8 cellular contexts compared by ENCODE assay signal in the genomic region with DNA sequence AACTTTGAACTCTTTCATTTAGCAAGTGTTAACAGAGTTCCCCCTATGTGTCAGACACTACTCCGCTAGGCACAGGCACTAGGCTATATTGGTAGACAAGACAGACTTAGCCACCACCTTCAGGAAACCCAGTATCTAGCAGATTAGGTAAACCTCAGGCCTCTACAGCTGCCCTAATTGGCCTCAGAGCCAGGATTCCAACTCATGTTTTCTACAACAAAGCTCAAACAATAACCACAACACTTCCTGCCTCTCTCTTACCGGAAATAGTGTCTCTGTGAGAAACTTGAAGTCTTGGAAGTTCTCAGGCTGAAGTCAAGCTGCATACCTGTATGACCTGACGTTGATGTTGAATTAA.
A peak's percentile ranks its signal among the peaks of the same experiment; 100 is the strongest.
DNase-seq lines count a peak whose midpoint lies in the region; ATAC-seq and TF ChIP-seq lines count a peak whose summit lies in the region.

No MANE protein-coding gene starts in this region.

- peak; percentile 100 for ATAC-seq in GM21423 (IDR thresholded peaks at IDR 0.05; ENCODE audit: unreplicated experiment)

- POLR2A ChIA-PET in activated CD4-positive, alpha-beta memory T cell treated with anti-CD3 and anti-CD28 coated beads for 36 hours (lab: Charles Lee) = interaction anchor here (1.1 kb wide), 1 partner anchor 13 kb away, joined by 4 read pairs; no protein-coding TSS in a partner anchor

- peaks cover 38% of the 10 kb centered on the region for H3K4me1 Mint-ChIP-seq in activated CD4-positive, alpha-beta memory T cell treated with anti-CD3 and anti-CD28 coated beads for 36 hours (ENCODE audit: low read depth)

- DNase-seq in GDM1 (lab: John Stamatoyannopoulos, UW) (peak; percentile 80), HK-2 (ENCODE audit: unreplicated experiment) (peak; percentile 70), kidney epithelial cell (ENCODE audit: low read depth) (peak; percentile 55), BE2C (no peak), NCI-H446 treated with DMSO at 0.1 percent for 48 hours (lab: John Stamatoyannopoulos, UW) (no peak), COLO829 (ENCODE audit: low spot score) (no peak)
- peak; percentile 62 for DNase-seq in activated CD4-positive, alpha-beta memory T cell treated with anti-CD3 and anti-CD28 coated beads for 36 hours

- no peaks in the 10 kb centered on the region for H3K4me1 ChIP-seq in BE2C

- TF ChIP-seq CTCF in kidney epithelial cell (IDR thresholded peaks at IDR 0.05; ENCODE audit: insufficient read depth, low read length, poor library complexity, severe bottlenecking) (no peak), BE2C (IDR thresholded peaks at IDR 0.05; ENCODE audit: low read depth, low read length) (no peak)

- no peaks in the 10 kb centered on the region for H3K36me3 ChIP-seq in kidney epithelial cell (ENCODE audit: control insufficient read depth, insufficient read depth, low read length)
- H3K36me3 ChIP-seq in BE2C = no peaks in the 10 kb centered on the region

- no peaks in the 10 kb centered on the region for H3K9me3 Mint-ChIP-seq in activated CD4-positive, alpha-beta memory T cell treated with anti-CD3 and anti-CD28 coated beads for 36 hours

- H3K27me3 Mint-ChIP-seq in activated CD4-positive, alpha-beta memory T cell treated with anti-CD3 and anti-CD28 coated beads for 36 hours = no peaks in the 10 kb centered on the region

- H3K4me3 ChIP-seq in kidney epithelial cell (ENCODE audit: low read depth, low read length) (no peak overlapping the region), BE2C (ENCODE audit: low read depth, low read length) (no peak overlapping the region)

- H3K4me3 Mint-ChIP-seq in activated CD4-positive, alpha-beta memory T cell treated with anti-CD3 and anti-CD28 coated beads for 36 hours = no peak overlapping the region

- H3K9me3 ChIP-seq in BE2C = no peaks in the 10 kb centered on the region

- intact Hi-C loops in activated CD4-positive, alpha-beta memory T cell treated with anti-CD3 and anti-CD28 coated beads for 36 hours (cut with micrococcal nuclease) = loop anchor here (1.0 to 5.0 kb wide), 4 partner anchors 56 to 200 kb away; partner anchors contain the start of gene ABCA1

- no peaks in the 10 kb centered on the region for H3K36me3 Mint-ChIP-seq in activated CD4-positive, alpha-beta memory T cell treated with anti-CD3 and anti-CD28 coated beads for 36 hours

- H3K27ac Mint-ChIP-seq in activated CD4-positive, alpha-beta memory T cell treated with anti-CD3 and anti-CD28 coated beads for 36 hours = peak overlapping the region; percentile 60

- CTCF ChIA-PET in activated CD4-positive, alpha-beta memory T cell treated with anti-CD3 and anti-CD28 coated beads for 36 hours (lab: Charles Lee) = no interaction called here

- no peaks in the 10 kb centered on the region for H3K27me3 ChIP-seq in kidney epithelial cell (ENCODE audit: control insufficient read depth, insufficient read depth, low read length)
- H3K27me3 ChIP-seq in BE2C = no peaks in the 10 kb centered on the region

Comparison
In these comparisons a context has a peak if more than half of its experiments do, and no peak if none do; other contexts are left out.
1. DNase-seq: peak in GDM1 (single experiment), HK-2 (single experiment), activated CD4-positive, alpha-beta memory T cell treated with anti-CD3 and anti-CD28 coated beads for 36 hours (single experiment) and kidney epithelial cell (single experiment); none in BE2C (single experiment), NCI-H446 treated with DMSO at 0.1 percent for 48 hours (single experiment) and COLO829 (single experiment).